Comparison of ENCODE assay signal across 9 cellular contexts in genomic region chr16:89764711-89765201, GRCh38. TPM values are rescaled to one million over a fixed set of nuclear protein-coding genes. Genes with fewer than 3 reads are reported as not detected.
DNase-seq lines count a peak whose midpoint lies in the region; ATAC-seq lines count a peak whose summit lies in the region.
"Had no signal": no experiment of that assay in that cellular context is flagged by ENCODE, and none has a peak within 500 bp of the region (broad histone marks: within the 10 kb centered on the region; RNA-seq: fewer than 3 reads in every experiment).

No MANE protein-coding gene starts in this region.

- peak in 4 of 5 donors; percentile 25 to 67 (median 36) for DNase-seq in CD8-positive, alpha-beta memory T cell
- peak; percentile 16 for DNase-seq in activated T-helper 2 cell treated with anti-CD3 and anti-CD28 coated beads, Interferon-gamma antibody, Interleukin-2, Interleukin-4, amounts not matched to agents 10 μg/mL and 5 μg/mL and 100 μg/mL, durations not matched to agents 14 hours and 24 hours and 36 hours (ENCODE audit: low spot score)
- no peak for DNase-seq in NCI-H2227 treated with DMSO at 0.1 percent for 48 hours (lab: John Stamatoyannopoulos, UW)
- DNase-seq in stimulated activated naive CD4-positive, alpha-beta T cell treated with Interleukin-2 at 50 U/mL for 16 hours (lab: John Stamatoyannopoulos, UW): no peak
- DNase-seq in NCI-H748 (lab: John Stamatoyannopoulos, UW; ENCODE audit: unreplicated experiment): no peak

- peaks cover 37 to 54% (median 53%) of the 10 kb centered on the region in 3 donors for H3K4me1 Mint-ChIP-seq in CD8-positive, alpha-beta memory T cell
- peaks cover 28% of the 10 kb centered on the region for H3K4me1 Mint-ChIP-seq in activated T-helper 2 cell treated with anti-CD3 and anti-CD28 coated beads, Interferon-gamma antibody, Interleukin-2, Interleukin-4, amounts not matched to agents 10 μg/mL and 5 μg/mL and 100 μg/mL, durations not matched to agents 14 hours and 24 hours and 36 hours (ENCODE audit: low read depth)

- POLR2A ChIA-PET in CD8-positive, alpha-beta memory T cell (lab: Charles Lee): interaction anchor here (0.5 to 1.2 kb wide), 3 partner anchors 19 to 357 kb away, joined by 3 to 6 read pairs (median 4); no protein-coding TSS in a partner anchor

- peaks cover 30% of the 10 kb centered on the region for H3K4me1 ChIP-seq in CD8-positive, alpha-beta memory T cell (ENCODE audit: insufficient read depth, low read length)
- peaks cover 54% of the 10 kb centered on the region for H3K4me1 ChIP-seq in mononuclear cell (ENCODE audit: insufficient read depth, low read length)

- no peaks in the 10 kb centered on the region for H3K9me3 Mint-ChIP-seq in CD8-positive, alpha-beta memory T cell
- H3K9me3 Mint-ChIP-seq in activated T-helper 2 cell treated with anti-CD3 and anti-CD28 coated beads, Interferon-gamma antibody, Interleukin-2, Interleukin-4, amounts not matched to agents 10 μg/mL and 5 μg/mL and 100 μg/mL, durations not matched to agents 14 hours and 24 hours and 36 hours: no peaks in the 10 kb centered on the region

- H3K27ac ChIP-seq in CD8-positive, alpha-beta memory T cell (ENCODE audit: low read depth, low read length): peak overlapping the region; percentile 64
- H3K27ac ChIP-seq: cardiac muscle cell had no signal

- peak overlapping the region; percentile 74 to 100 (median 99) for H3K27ac Mint-ChIP-seq in CD8-positive, alpha-beta memory T cell
- H3K27ac Mint-ChIP-seq in activated T-helper 2 cell treated with anti-CD3 and anti-CD28 coated beads, Interferon-gamma antibody, Interleukin-2, Interleukin-4, amounts not matched to agents 10 μg/mL and 5 μg/mL and 100 μg/mL, durations not matched to agents 14 hours and 24 hours and 36 hours: peak overlapping the region; percentile 67

- CTCF ChIA-PET in CD8-positive, alpha-beta memory T cell (lab: Charles Lee): interaction anchor here (0.6 to 2.3 kb wide), 4 partner anchors 16 to 59 kb away, joined by 3 to 7 read pairs (median 4); no protein-coding TSS in a partner anchor

- intact Hi-C loops in activated T-helper 2 cell treated with anti-CD3 and anti-CD28 coated beads, Interferon-gamma antibody, Interleukin-2, Interleukin-4, amounts not matched to agents 10 μg/mL and 5 μg/mL and 100 μg/mL, durations not matched to agents 14 hours and 24 hours and 36 hours (cut with micrococcal nuclease): loop anchor here (5.0 kb wide), 1 partner anchor 42 kb away; the partner anchor contains the start of genes VPS9D1 and ZNF276

- no peaks in the 10 kb centered on the region for H3K9me3 ChIP-seq in CD8-positive, alpha-beta memory T cell (ENCODE audit: low read length)
- no peaks in the 10 kb centered on the region for H3K9me3 ChIP-seq in mononuclear cell (ENCODE audit: low read depth, low read length)

- H3K4me3 Mint-ChIP-seq in CD8-positive, alpha-beta memory T cell: peak overlapping the region; percentile 83 to 99 (median 96)
- H3K4me3 Mint-ChIP-seq in activated T-helper 2 cell treated with anti-CD3 and anti-CD28 coated beads, Interferon-gamma antibody, Interleukin-2, Interleukin-4, amounts not matched to agents 10 μg/mL and 5 μg/mL and 100 μg/mL, durations not matched to agents 14 hours and 24 hours and 36 hours (ENCODE audit: low read depth): peak overlapping the region; percentile 61

- peaks cover 0 to 17% (median 6%) of the 10 kb centered on the region in 3 donors for H3K36me3 Mint-ChIP-seq in CD8-positive, alpha-beta memory T cell
- peaks cover 81% of the 10 kb centered on the region for H3K36me3 Mint-ChIP-seq in activated T-helper 2 cell treated with anti-CD3 and anti-CD28 coated beads, Interferon-gamma antibody, Interleukin-2, Interleukin-4, amounts not matched to agents 10 μg/mL and 5 μg/mL and 100 μg/mL, durations not matched to agents 14 hours and 24 hours and 36 hours (ENCODE audit: low read depth)

- H3K27me3 ChIP-seq in CD8-positive, alpha-beta memory T cell (ENCODE audit: insufficient read depth, low read length, poor library complexity, severe bottlenecking): no peaks in the 10 kb centered on the region
- H3K27me3 ChIP-seq in mononuclear cell (ENCODE audit: insufficient read depth, low read length): no peaks in the 10 kb centered on the region
- H3K27me3 ChIP-seq: cardiac muscle cell had no signal

- ATAC-seq in GM21367 (IDR thresholded peaks at IDR 0.05; ENCODE audit: unreplicated experiment) (peak; percentile 79), HG03575 (IDR thresholded peaks at IDR 0.05; ENCODE audit: extremely low read depth, insufficient number of reproducible peaks, low FRiP score, unreplicated experiment) (peak; percentile 40)

- H3K27me3 Mint-ChIP-seq in CD8-positive, alpha-beta memory T cell: no peaks in the 10 kb centered on the region
- no peaks in the 10 kb centered on the region for H3K27me3 Mint-ChIP-seq in activated T-helper 2 cell treated with anti-CD3 and anti-CD28 coated beads, Interferon-gamma antibody, Interleukin-2, Interleukin-4, amounts not matched to agents 10 μg/mL and 5 μg/mL and 100 μg/mL, durations not matched to agents 14 hours and 24 hours and 36 hours (ENCODE audit: low read depth)

- peak overlapping the region; percentile 52 for H3K4me3 ChIP-seq in CD8-positive, alpha-beta memory T cell (ENCODE audit: low read length)
- peak overlapping the region; percentile 48 for H3K4me3 ChIP-seq in mononuclear cell (ENCODE audit: low read length)
- H3K4me3 ChIP-seq: cardiac muscle cell had no signal

- H3K36me3 ChIP-seq in CD8-positive, alpha-beta memory T cell (ENCODE audit: insufficient read depth, low read length): no peaks in the 10 kb centered on the region

RNA-seq across cellular contexts. Expression of gene ZNF276, which starts 43.4 kb away (rescaled TPM):
- total RNA-seq in CD8-positive, alpha-beta memory T cell: 10 to 100 TPM; 35.6 to 36.6 TPM
- 47.3 TPM for polyA plus RNA-seq in CD8-positive, alpha-beta memory T cell
- 34.4 and 35.5 TPM in 2 replicates for total RNA-seq in activated T-helper 2 cell treated with anti-CD3 and anti-CD28 coated beads, Interferon-gamma antibody, Interleukin-2, Interleukin-4, amounts not matched to agents 10 μg/mL and 5 μg/mL and 100 μg/mL, durations not matched to agents 14 hours and 24 hours and 36 hours
- total RNA-seq in mononuclear cell: 48.9 TPM

RNA-seq across cellular contexts. Expression of gene VPS9D1, which starts 44.1 kb away (rescaled TPM):
- 1 to 10 TPM; 3.7 to 4.0 TPM for total RNA-seq in CD8-positive, alpha-beta memory T cell
- polyA plus RNA-seq in CD8-positive, alpha-beta memory T cell: 1.6 TPM
- 4.6 and 4.8 TPM in 2 replicates for total RNA-seq in activated T-helper 2 cell treated with anti-CD3 and anti-CD28 coated beads, Interferon-gamma antibody, Interleukin-2, Interleukin-4, amounts not matched to agents 10 μg/mL and 5 μg/mL and 100 μg/mL, durations not matched to agents 14 hours and 24 hours and 36 hours
- total RNA-seq in mononuclear cell: 5.2 TPM

RNA-seq across cellular contexts. Expression of gene FANCA, which starts 51.7 kb away (rescaled TPM):
- 10 to 100 TPM; 88.0 to 94.0 TPM for total RNA-seq in CD8-positive, alpha-beta memory T cell
- 10.8 TPM for polyA plus RNA-seq in CD8-positive, alpha-beta memory T cell
- 198 and 211 TPM in 2 replicates for total RNA-seq in activated T-helper 2 cell treated with anti-CD3 and anti-CD28 coated beads, Interferon-gamma antibody, Interleukin-2, Interleukin-4, amounts not matched to agents 10 μg/mL and 5 μg/mL and 100 μg/mL, durations not matched to agents 14 hours and 24 hours and 36 hours
- total RNA-seq in mononuclear cell: 2.9 TPM

Comparison
In these comparisons a context has a peak if more than half of its experiments do, and no peak if none do; other contexts are left out.
1. DNase-seq: peak in CD8-positive, alpha-beta memory T cell (4 of 5) and activated T-helper 2 cell treated with anti-CD3 and anti-CD28 coated beads, Interferon-gamma antibody, Interleukin-2, Interleukin-4, amounts not matched to agents 10 μg/mL and 5 μg/mL and 100 μg/mL, durations not matched to agents 14 hours and 24 hours and 36 hours (single experiment); none in NCI-H2227 treated with DMSO at 0.1 percent for 48 hours (single experiment), stimulated activated naive CD4-positive, alpha-beta T cell treated with Interleukin-2 at 50 U/mL for 16 hours (single experiment) and NCI-H748 (single experiment).
2. RNA of gene FANCA, which starts 51.7 kb away (total RNA-seq): 198 to 211 TPM in activated T-helper 2 cell treated with anti-CD3 and anti-CD28 coated beads, Interferon-gamma antibody, Interleukin-2, Interleukin-4, amounts not matched to agents 10 μg/mL and 5 μg/mL and 100 μg/mL, durations not matched to agents 14 hours and 24 hours and 36 hours and 88.0 to 94.0 TPM in CD8-positive, alpha-beta memory T cell; 2.9 TPM in mononuclear cell (single experiment); every median in the first group is over 10 times any median in the second.